In genomic region chr17:81734405-81735055, GRCh38 we compare ENCODE assay signal across 1 cellular context.
TF ChIP-seq lines count a peak whose summit lies in the region.

No MANE protein-coding gene starts in this region.

TF ChIP-seq in H1, 55 proteins besides CTCF, POLR2A, EP300 and RAD21:
- TF ChIP-seq TBP (IDR thresholded peaks at IDR 0.05; ENCODE audit: low read depth, low read length) = no peak
- no peak for TF ChIP-seq CREB1 (IDR thresholded peaks at IDR 0.05)
- no peak for TF ChIP-seq SIRT6 (IDR thresholded peaks at IDR 0.05; ENCODE audit: low read length)
- no peak for TF ChIP-seq RXRA (IDR thresholded peaks at IDR 0.05; ENCODE audit: insufficient read depth, low read depth, low read length)
- TF ChIP-seq EGR1 (IDR thresholded peaks at IDR 0.05; ENCODE audit: borderline replicate concordance, low read depth, low read length) = no peak
- TF ChIP-seq SUZ12 (IDR thresholded peaks at IDR 0.05; ENCODE audit: low read length) = no peak
- no peak for TF ChIP-seq HDAC2 (IDR thresholded peaks at IDR 0.05; ENCODE audit: borderline replicate concordance in 1 of 2, low read depth in 2 of 2, low read length in 2 of 2)
- TF ChIP-seq TCF12 (IDR thresholded peaks at IDR 0.05; ENCODE audit: low read depth, low read length) = no peak
